In the genomic region with DNA sequence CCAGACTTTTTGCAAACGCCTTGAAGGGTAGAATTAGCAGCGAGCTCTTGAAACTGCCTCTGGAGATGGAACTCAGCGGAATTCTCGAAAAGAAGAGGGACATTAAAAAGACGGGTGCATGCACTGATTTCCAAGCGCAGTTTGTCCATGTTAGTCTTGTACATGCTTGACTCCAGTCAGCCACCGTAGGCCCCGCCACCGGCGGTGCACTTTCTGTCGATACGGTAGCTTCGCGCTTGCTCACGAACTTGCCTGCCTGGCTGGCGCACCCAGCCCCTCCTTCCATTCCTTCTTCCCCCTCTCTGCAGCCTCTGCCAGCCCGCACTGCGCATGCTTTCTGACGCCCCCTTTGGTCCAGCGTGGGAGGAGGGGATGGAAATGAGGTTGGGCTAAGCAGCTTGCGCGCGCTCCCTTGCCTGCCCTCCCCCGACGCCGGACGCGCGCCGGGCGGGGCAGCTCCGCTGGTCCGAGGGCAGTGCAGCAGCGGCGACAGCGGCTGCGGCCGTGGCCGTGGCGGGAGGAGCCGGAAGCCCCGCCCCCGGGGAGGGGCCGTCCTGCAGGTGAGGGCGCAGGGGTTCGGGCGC, we compare ENCODE assay signal across 8 cellular contexts.
DNase-seq lines count a peak whose midpoint lies in the region; ATAC-seq lines count a peak whose summit lies in the region.

A gene with protein sequence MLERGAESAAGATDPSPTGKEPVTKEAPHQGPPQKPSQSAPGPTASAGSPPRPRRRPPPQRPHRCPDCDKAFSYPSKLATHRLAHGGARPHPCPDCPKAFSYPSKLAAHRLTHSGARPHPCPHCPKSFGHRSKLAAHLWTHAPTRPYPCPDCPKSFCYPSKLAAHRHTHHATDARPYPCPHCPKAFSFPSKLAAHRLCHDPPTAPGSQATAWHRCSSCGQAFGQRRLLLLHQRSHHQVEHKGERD (plus strand): TSS at position 227 of the 584 bp plus-strand sequence. CDS start 1,235 bp downstream, outside the sequence.

- ATAC-seq in GM18907 (IDR thresholded peaks at IDR 0.05; ENCODE audit: unreplicated experiment) (peak; percentile 54), HG03159 (IDR thresholded peaks at IDR 0.05; ENCODE audit: unreplicated experiment) (peak; percentile 52)
- peak; percentile 58 to 69 for ATAC-seq in activated CD4-positive, CD25-positive, alpha-beta regulatory T cell treated with anti-CD3 and anti-CD28 coated beads, Interleukin-2, amount 50 U/mL, for 24 hours

- DNase-seq in AG08395 (ENCODE audit: low spot score) (peak; percentile 86), NCI-H2227 treated with DMSO at 0.1 percent for 48 hours (lab: John Stamatoyannopoulos, UW) (peak; percentile 91), cerebellar nuclear complex (lab: John Stamatoyannopoulos, UW) (peak; percentile 36 to 83), kidney glomerular epithelial cell (lab: John Stamatoyannopoulos, UW) (peak; percentile 88)
- DNase-seq in stimulated activated CD4-positive, alpha-beta T cell treated with anti-CD3 and anti-CD28 coated beads, Interleukin-15, amount 100 ng/mL, for 48 hours (ENCODE audit: low read depth in 2 of 2), result peak; percentile 86 to 89

Comparison
In these comparisons a context has a peak if more than half of its experiments do, and no peak if none do; other contexts are left out.
1. Peak in every context shown above with its lines: DNase-seq and ATAC-seq.